10 cellular contexts compared by ENCODE assay signal in the genomic region with DNA sequence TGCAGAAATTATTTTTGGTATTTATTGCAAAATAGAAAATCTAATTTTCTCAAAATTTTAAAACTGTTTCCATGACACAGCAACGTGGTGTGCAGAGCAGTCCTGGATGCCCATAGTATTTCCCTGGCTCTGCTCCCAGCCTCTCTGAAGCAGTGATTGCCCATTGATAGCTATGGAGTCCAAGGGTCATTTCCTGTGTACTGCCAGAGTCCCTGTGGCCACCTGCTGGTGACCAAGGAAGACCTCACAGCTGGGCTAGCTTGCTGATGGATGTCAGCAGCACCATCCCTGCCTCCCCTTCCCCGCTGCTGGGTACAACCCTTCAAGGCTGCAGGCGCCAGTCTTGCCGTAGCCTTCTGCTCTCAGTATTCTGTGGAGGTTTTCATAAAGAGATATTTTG.
DNase-seq lines count a peak whose midpoint lies in the region; TF ChIP-seq lines count a peak whose summit lies in the region.
"Had no signal": no experiment of that assay in that cellular context is flagged by ENCODE, and none has a peak within 500 bp of the region (broad histone marks: within the 10 kb centered on the region; RNA-seq: fewer than 3 reads in every experiment).

No MANE protein-coding gene starts in this region.

- no peaks in the 10 kb centered on the region for H4K20me1 ChIP-seq in neural progenitor cell (ENCODE audit: low read depth)

- no peak overlapping the region for H2AFZ ChIP-seq in neural progenitor cell (replicated peaks)

- H3F3A ChIP-seq in neural progenitor cell (ENCODE audit: low read depth): no peaks in the 10 kb centered on the region

- H3K4me3 Mint-ChIP-seq in neural progenitor cell: no peak overlapping the region
- H3K4me3 Mint-ChIP-seq: activated naive CD4-positive, alpha-beta T cell treated with anti-CD3 and anti-CD28 coated beads, Interleukin-2, amount 50 U/mL, for 24 hours; T-helper 17 cell had no signal

- H3K79me2 ChIP-seq in neural progenitor cell (ENCODE audit: low read depth): no peaks in the 10 kb centered on the region

- peaks cover 15% of the 10 kb centered on the region for H3K4me1 ChIP-seq in neural progenitor cell

- no peaks in the 10 kb centered on the region for H3K9me3 ChIP-seq in neural progenitor cell (ENCODE audit: low read depth)

- H3K9ac ChIP-seq in neural progenitor cell: no peak overlapping the region

- H3K27me3 ChIP-seq in neural progenitor cell: no peaks in the 10 kb centered on the region

- H3K27me3 Mint-ChIP-seq in neural progenitor cell (ENCODE audit: insufficient read depth, low read depth): peaks cover 8% of the 10 kb centered on the region

- H3K27ac Mint-ChIP-seq in neural progenitor cell: no peak overlapping the region
- H3K27ac Mint-ChIP-seq: activated naive CD4-positive, alpha-beta T cell treated with anti-CD3 and anti-CD28 coated beads, Interleukin-2, amount 50 U/mL, for 24 hours; T-helper 17 cell had no signal

- no peaks in the 10 kb centered on the region for H3K36me3 ChIP-seq in neural progenitor cell

- peak; percentile 15 for TF ChIP-seq CTCF in choroid plexus epithelial cell (conservative IDR thresholded peaks at IDR 0.05; ENCODE audit: low read depth, low read length)
- TF ChIP-seq CTCF in neural progenitor cell (IDR thresholded peaks at IDR 0.05): peak; percentile 20

- H3K36me3 Mint-ChIP-seq in neural progenitor cell: no peaks in the 10 kb centered on the region
- H3K36me3 Mint-ChIP-seq: activated naive CD4-positive, alpha-beta T cell treated with anti-CD3 and anti-CD28 coated beads, Interleukin-2, amount 50 U/mL, for 24 hours had no signal

- H3K9me3 Mint-ChIP-seq in neural progenitor cell: peaks cover 14% of the 10 kb centered on the region
- H3K9me3 Mint-ChIP-seq: activated naive CD4-positive, alpha-beta T cell treated with anti-CD3 and anti-CD28 coated beads, Interleukin-2, amount 50 U/mL, for 24 hours had no signal

- no peak overlapping the region for H3K4me2 ChIP-seq in neural progenitor cell

- H3K4me1 Mint-ChIP-seq in neural progenitor cell: no peaks in the 10 kb centered on the region
- H3K4me1 Mint-ChIP-seq: activated naive CD4-positive, alpha-beta T cell treated with anti-CD3 and anti-CD28 coated beads, Interleukin-2, amount 50 U/mL, for 24 hours; T-helper 17 cell had no signal

- no peak overlapping the region for H3K4me3 ChIP-seq in choroid plexus epithelial cell (ENCODE audit: low read depth, low read length)
- no peak overlapping the region for H3K4me3 ChIP-seq in neural progenitor cell

- peak; percentile 2 for DNase-seq in EH (ENCODE audit: low read depth)
- peak; percentile 12 for DNase-seq in NCI-H1092 treated with DMSO at 0.1 percent for 48 hours (lab: John Stamatoyannopoulos, UW)
- no peak for DNase-seq in choroid plexus epithelial cell (ENCODE audit: low read depth)
- DNase-seq in neural progenitor cell (ENCODE audit: low spot score): peak; percentile 27
- no peak for DNase-seq in NCI-H187 (lab: John Stamatoyannopoulos, UW)
- DNase-seq in activated effector memory CD4-positive, alpha-beta T cell treated with anti-CD3 and anti-CD28 coated beads, Interleukin-2, amount 50 U/mL, for 16 hours: no peak
- DNase-seq in NCI-H1105 (lab: John Stamatoyannopoulos, UW): no peak
- no peak for DNase-seq in DMS79 treated with DMSO at 0.1 percent for 48 hours (lab: John Stamatoyannopoulos, UW)
- DNase-seq: T-helper 17 cell had no signal

- no peak overlapping the region for H3K27ac ChIP-seq in neural progenitor cell

Comparison
In these comparisons a context has a peak if more than half of its experiments do, and no peak if none do; other contexts are left out.
1. DNase-seq: peak in EH (single experiment), NCI-H1092 treated with DMSO at 0.1 percent for 48 hours (single experiment) and neural progenitor cell (single experiment); none in choroid plexus epithelial cell (single experiment), NCI-H187 (0 of 2), activated effector memory CD4-positive, alpha-beta T cell treated with anti-CD3 and anti-CD28 coated beads, Interleukin-2, amount 50 U/mL, for 16 hours (single experiment), NCI-H1105 (single experiment) and DMS79 treated with DMSO at 0.1 percent for 48 hours (single experiment).